In genomic region chr2:103003750-103004250, GRCh38 we compare ENCODE assay signal across 21 cellular contexts.
"Had no signal": no experiment of that assay in that cellular context is flagged by ENCODE, and none has a peak within 500 bp of the region (broad histone marks: within the 10 kb centered on the region; RNA-seq: fewer than 3 reads in every experiment).

No MANE protein-coding gene starts in this region.

- H3K27ac ChIP-seq: dorsolateral prefrontal cortex, prostate gland, right atrium auricular region, stomach, testis, tibial nerve, upper lobe of left lung had no signal

- H3K4me1 ChIP-seq: prostate gland, right atrium auricular region, stomach, testis, tibial nerve, upper lobe of left lung had no signal

- DNase-seq: dorsolateral prefrontal cortex; effector CD4-positive, alpha-beta T cell; kidney; naive thymus-derived CD8-positive, alpha-beta T cell; nephron progenitor cell; nucleus accumbens; stimulated activated CD4-positive, alpha-beta T cell treated with anti-CD3 and anti-CD28 coated beads, Interleukin-12 subunit alpha, Interleukin-12 subunit beta, amount 100 ng/mL, for 4 hours; stimulated activated CD4-positive, alpha-beta T cell treated with anti-CD3 and anti-CD28 coated beads, Interleukin-2, amount 100 ng/mL, for 24 hours; stimulated activated CD4-positive, alpha-beta T cell treated with anti-CD3 and anti-CD28 coated beads, Interleukin-4, amount 100 ng/mL, for 24 hours; stimulated activated naive CD4-positive, alpha-beta T cell treated with Interleukin-2 at 50 U/mL for 16 hours; stomach; testis; upper lobe of left lung had no signal

- H3K4me3 ChIP-seq: dorsolateral prefrontal cortex, lung, prostate gland, right atrium auricular region, smooth muscle cell, stomach, testis, tibial nerve, upper lobe of left lung had no signal

- H3K4me2 ChIP-seq: smooth muscle cell had no signal

- H3K9me3 ChIP-seq: prostate gland, testis, upper lobe of left lung had no signal

- H3K27me3 ChIP-seq: right atrium auricular region, stomach, testis, tibial nerve, upper lobe of left lung had no signal

- ATAC-seq: left lobe of liver; naive thymus-derived CD8-positive, alpha-beta T cell; sciatic nerve; stimulated activated effector memory CD8-positive, alpha-beta T cell treated with anti-CD3 and anti-CD28 coated beads, Interleukin-12 subunit alpha, Interleukin-12 subunit beta, amount 100 ng/mL, for 72 hours had no signal

- H3K36me3 ChIP-seq: prostate gland, right atrium auricular region, stomach, tibial nerve, upper lobe of left lung had no signal
